ENCODE assay signal across 8 cellular contexts in genomic region chr19:46639356-46640061, GRCh38. TPM values are rescaled to one million over a fixed set of nuclear protein-coding genes. Genes with fewer than 3 reads are reported as not detected.
A peak's percentile ranks its signal among the peaks of the same experiment; 100 is the strongest.
DNase-seq lines count a peak whose midpoint lies in the region; ATAC-seq, FAIRE-seq and TF ChIP-seq lines count a peak whose summit lies in the region.

No MANE protein-coding gene starts in this region.

- peak; percentile 52 for ATAC-seq in GM12878

- no peaks in the 10 kb centered on the region; the same call in 2 of the 3 replicates for H3K9me3 ChIP-seq in GM12878 (replicated peaks; ENCODE audit: control insufficient read depth, insufficient read depth, low read length)
- H3K9me3 ChIP-seq in kidney (ENCODE audit: control insufficient read depth in 1 of 2, low read length in 2 of 2): no peaks in the 10 kb centered on the region

- CTCF ChIA-PET in GM12878 (lab: Yijun Ruan, JAX): interaction anchor here (1.0 to 1.6 kb wide), 2 partner anchors 20 to 201 kb away, joined by 3 to 6 read pairs; no protein-coding TSS in a partner anchor

- peak overlapping the region; percentile 61 for H3K4me3 ChIP-seq in GM12878
- peak overlapping the region in 1 of 2 donors; percentile 25 for H3K4me3 ChIP-seq in kidney (ENCODE audit: low read length in 2 of 2)

- FAIRE-seq in GM12878 (lab: Jason Lieb, UNC): no peak
- FAIRE-seq in kidney (lab: Jason Lieb, UNC): no peak

- 2% methylated on average over 40 of the region's 44 CpGs for whole genome bisulfite sequencing in GM12878 (ENCODE audit: insufficient coverage, insufficient replicate concordance, low lambda C conversion rate, missing lambda C conversion rate)

- H3K27me3 Mint-ChIP-seq in activated T-helper 2 cell treated with anti-CD3 and anti-CD28 coated beads, Interferon-gamma antibody, Interleukin-2, Interleukin-4, amounts not matched to agents 10 μg/mL and 5 μg/mL and 100 μg/mL, durations not matched to agents 14 hours and 24 hours and 36 hours (ENCODE audit: low read depth): peaks cover 12% of the 10 kb centered on the region

- SMC1A ChIA-PET in GM12878 (lab: Charles Lee; ENCODE audit: uncharacterized antibody, unreplicated experiment): no interaction called here

- RAD21 ChIA-PET in GM12878 (lab: Charles Lee; ENCODE audit: unreplicated experiment): interaction anchor here (0.8 to 1.0 kb wide), 3 partner anchors 9 to 77 kb away, joined by 3 to 5 read pairs (median 3); partner anchors contain the start of gene PRKD2

- TF ChIP-seq POLR2A in GM12878 (IDR thresholded peaks at IDR 0.05; ENCODE audit: low read depth, low read length): no peak

- H3K79me2 ChIP-seq in GM12878 (ENCODE audit: control insufficient read depth, insufficient read depth, low read length): no peaks in the 10 kb centered on the region

- H3K4me1 Mint-ChIP-seq in activated T-helper 2 cell treated with anti-CD3 and anti-CD28 coated beads, Interferon-gamma antibody, Interleukin-2, Interleukin-4, amounts not matched to agents 10 μg/mL and 5 μg/mL and 100 μg/mL, durations not matched to agents 14 hours and 24 hours and 36 hours (ENCODE audit: low read depth): peaks cover 6% of the 10 kb centered on the region

- no peak for TF ChIP-seq EP300 in GM12878 (IDR thresholded peaks at IDR 0.05; ENCODE audit: borderline replicate concordance in 1 of 2, control insufficient read depth in 1 of 2, low read depth in 2 of 2, low read length in 2 of 2)

- H3K4me3 Mint-ChIP-seq in activated T-helper 2 cell treated with anti-CD3 and anti-CD28 coated beads, Interferon-gamma antibody, Interleukin-2, Interleukin-4, amounts not matched to agents 10 μg/mL and 5 μg/mL and 100 μg/mL, durations not matched to agents 14 hours and 24 hours and 36 hours (ENCODE audit: low read depth): no peak overlapping the region

- no peak overlapping the region for H3K9ac ChIP-seq in GM12878 (ENCODE audit: control insufficient read depth, insufficient read depth, low read length)
- no peak overlapping the region for H3K9ac ChIP-seq in kidney (ENCODE audit: low read length in 2 of 2)

- intact Hi-C loops in GM12878 (cut with micrococcal nuclease; ENCODE audit: unreplicated experiment) (no loop called here), kidney (cut with DNase I) (no loop called here)
- intact Hi-C loops in activated T-helper 2 cell treated with anti-CD3 and anti-CD28 coated beads, Interferon-gamma antibody, Interleukin-2, Interleukin-4, amounts not matched to agents 10 μg/mL and 5 μg/mL and 100 μg/mL, durations not matched to agents 14 hours and 24 hours and 36 hours (cut with micrococcal nuclease): no loop called here

- peak overlapping the region; percentile 99 for H3K4me2 ChIP-seq in GM12878 (ENCODE audit: control insufficient read depth, insufficient read depth)

- H4K20me1 ChIP-seq in GM12878 (ENCODE audit: control insufficient read depth, insufficient read depth): no peaks in the 10 kb centered on the region

- H2AFZ ChIP-seq in GM12878 (ENCODE audit: control insufficient read depth, low read depth, low read length): peak overlapping the region; percentile 96

- peaks cover 0 to 3% of the 10 kb centered on the region in 2 experiments; a peak in 1 of 4 replicates for H3K27me3 ChIP-seq in GM12878 (replicated peaks in 1 of 2; ENCODE audit: control insufficient read depth in 2 of 2, insufficient read depth in 2 of 2, low read length in 1 of 2)

- peak; percentile 26 for DNase-seq in DMS79 treated with DMSO at 0.1 percent for 48 hours (lab: John Stamatoyannopoulos, UW)
- no peak for DNase-seq in DMS79 (lab: John Stamatoyannopoulos, UW)
- peak; percentile 68 for DNase-seq in M059J (ENCODE audit: low read depth)
- DNase-seq in GM12878 (ENCODE audit: low read depth, low spot score): no peak
- peak; percentile 92 for DNase-seq in kidney
- no peak for DNase-seq in HPDE6-E6E7 (ENCODE audit: extremely low spot score)
- no peak for DNase-seq in activated T-helper 2 cell treated with anti-CD3 and anti-CD28 coated beads, Interferon-gamma antibody, Interleukin-2, Interleukin-4, amounts not matched to agents 10 μg/mL and 5 μg/mL and 100 μg/mL, durations not matched to agents 14 hours and 24 hours and 36 hours (ENCODE audit: low spot score)

- no peak for TF ChIP-seq CTCF in GM12878 (IDR thresholded peaks at IDR 0.05 in 2 of 3, conservative IDR thresholded peaks at IDR 0.05 in 1 of 3; ENCODE audit: control insufficient read depth in 2 of 3, extremely low read depth in 1 of 3, insufficient read depth in 1 of 3, low read depth in 3 of 3, low read length in 3 of 3)
- peak; percentile 1 for TF ChIP-seq CTCF in kidney (IDR thresholded peaks at IDR 0.05; ENCODE audit: borderline replicate concordance, extremely low read depth, insufficient read depth)

- H3K9me3 Mint-ChIP-seq in activated T-helper 2 cell treated with anti-CD3 and anti-CD28 coated beads, Interferon-gamma antibody, Interleukin-2, Interleukin-4, amounts not matched to agents 10 μg/mL and 5 μg/mL and 100 μg/mL, durations not matched to agents 14 hours and 24 hours and 36 hours: no peaks in the 10 kb centered on the region

- H3K27ac ChIP-seq in GM12878 (ENCODE audit: control insufficient read depth, insufficient read depth) (no peak overlapping the region), kidney (ENCODE audit: low read depth in 2 of 2, low read length in 2 of 2) (peak overlapping the region; percentile 71 to 72), temporal lobe (ENCODE audit: low read depth, low read length) (peak overlapping the region; percentile 86)

- H3K36me3 ChIP-seq in GM12878 (ENCODE audit: control insufficient read depth in 2 of 2, insufficient read depth in 2 of 2, low read length in 1 of 2) (no peaks in the 10 kb centered on the region), kidney (ENCODE audit: control insufficient read depth in 1 of 2, insufficient read depth in 2 of 2, low read length in 2 of 2) (no peaks in the 10 kb centered on the region)

- no peak for TF ChIP-seq RAD21 in GM12878 (IDR thresholded peaks at IDR 0.05; ENCODE audit: insufficient read depth, low read depth, low read length)

- no peak overlapping the region for H3K27ac Mint-ChIP-seq in activated T-helper 2 cell treated with anti-CD3 and anti-CD28 coated beads, Interferon-gamma antibody, Interleukin-2, Interleukin-4, amounts not matched to agents 10 μg/mL and 5 μg/mL and 100 μg/mL, durations not matched to agents 14 hours and 24 hours and 36 hours

- H3K4me1 ChIP-seq in GM12878 (ENCODE audit: control insufficient read depth, insufficient read depth, low read length): peaks cover 20% of the 10 kb centered on the region
- H3K4me1 ChIP-seq in kidney (ENCODE audit: control insufficient read depth in 1 of 2, insufficient read depth in 1 of 2, low read depth in 1 of 2, low read length in 2 of 2): peaks cover 0 to 13% of the 10 kb centered on the region in 2 donors

- no peaks in the 10 kb centered on the region for H3K36me3 Mint-ChIP-seq in activated T-helper 2 cell treated with anti-CD3 and anti-CD28 coated beads, Interferon-gamma antibody, Interleukin-2, Interleukin-4, amounts not matched to agents 10 μg/mL and 5 μg/mL and 100 μg/mL, durations not matched to agents 14 hours and 24 hours and 36 hours (ENCODE audit: low read depth)

- no TSS peak for BruUV-seq in GM12878 (replicated peaks; lab: Mats Ljungman, UMichigan)

- POLR2A ChIA-PET in GM12878 (lab: Charles Lee): interaction anchor here (0.6 kb wide), 1 partner anchor 184 kb away, joined by 3 read pairs; no protein-coding TSS in a partner anchor

- in situ Hi-C loops in GM12878 (cut with MboI): no loop called here

RNA-seq across cellular contexts. Expression of gene GNG8, which starts 3.5 kb away (rescaled TPM):
- not detected in 2 replicates for total RNA-seq in M059J (2014; rRNA removed; shearing (Covaris generic))
- not detected in 2 replicates for total RNA-seq in GM12878 (2013; cell fraction: nucleolus; rRNA removed)
- not detected in 2 replicates for total RNA-seq in GM12878 (2014; rRNA removed)
- not detected in 2 replicates for total RNA-seq in GM12878 (2014; rRNA removed; fragmentation: Illumina TruSeq; extraction: Trizol)
- not detected in 2 replicates for total RNA-seq in GM12878 (2021)
- not detected for polyA plus RNA-seq in GM12878 (2011; ENCODE audit: low read depth)
- polyA plus RNA-seq in GM12878 (2011; rRNA removed): 1.2 TPM in 1 of 2 replicates, not detected in the other
- polyA plus RNA-seq in GM12878 (2011; cell fraction: cytosol; rRNA removed): not detected in 2 replicates
- polyA plus RNA-seq in GM12878 (2011; cell fraction: nucleus; rRNA removed): not detected in 2 replicates
- 10.6 TPM in 1 of 2 replicates, not detected in the other for polyA plus RNA-seq in GM12878 (2012)
- not detected in 2 replicates for polyA plus RNA-seq in GM12878 (2014; fragmentation: Illumina TruSeq; extraction: Trizol)
- 1 to 10 TPM; 4.1 to 6.6 TPM for polyA plus RNA-seq in GM12878 (2014; fragmentation: Nextera tagmentation; extraction: Ambion mirVana)
- polyA plus RNA-seq in GM12878 (2014; rRNA removed): not detected in 2 replicates
- 1 to 10 TPM in 1 of 2 experiments, not detected in 1; 1.3 TPM for polyA plus RNA-seq in GM12878 (2016; fragmentation: Nextera tagmentation; extraction: Ambion mirVana)
- polyA minus RNA-seq in GM12878 (2011; rRNA and poly(A)+ RNA removed): not detected in 2 replicates
- not detected in 2 replicates for polyA minus RNA-seq in GM12878 (2011; cell fraction: cytosol; rRNA and poly(A)+ RNA removed)
- not detected in 2 replicates for polyA minus RNA-seq in GM12878 (2011; cell fraction: nucleus; rRNA and poly(A)+ RNA removed)
- total RNA-seq in kidney: not detected
- not detected for polyA plus RNA-seq in kidney (ENCODE audit: insufficient read depth, low read depth, low replicate concordance)
- total RNA-seq in temporal lobe: not detected
- total RNA-seq in activated T-helper 2 cell treated with anti-CD3 and anti-CD28 coated beads, Interferon-gamma antibody, Interleukin-2, Interleukin-4, amounts not matched to agents 10 μg/mL and 5 μg/mL and 100 μg/mL, durations not matched to agents 14 hours and 24 hours and 36 hours: 21.4 and 29.1 TPM in 2 replicates

RNA-seq across cellular contexts. Expression of gene PTGIR, which starts 14.6 kb away (rescaled TPM):
- total RNA-seq in M059J (2014; rRNA removed; shearing (Covaris generic)): 0.17 TPM in 1 of 2 replicates, not detected in the other
- total RNA-seq in GM12878 (2013; cell fraction: nucleolus; rRNA removed): 66.6 and 83.6 TPM in 2 replicates
- 16.3 and 16.7 TPM in 2 replicates for total RNA-seq in GM12878 (2014; rRNA removed)
- total RNA-seq in GM12878 (2014; rRNA removed; fragmentation: Illumina TruSeq; extraction: Trizol): 5.4 and 6.5 TPM in 2 replicates
- 14.7 and 17.9 TPM in 2 replicates for total RNA-seq in GM12878 (2021)
- 3.2 TPM for polyA plus RNA-seq in GM12878 (2011; ENCODE audit: low read depth)
- polyA plus RNA-seq in GM12878 (2011; rRNA removed): 9.9 and 15.2 TPM in 2 replicates
- polyA plus RNA-seq in GM12878 (2011; cell fraction: cytosol; rRNA removed): 19.4 and 32.9 TPM in 2 replicates
- 48.5 and 57.6 TPM in 2 replicates for polyA plus RNA-seq in GM12878 (2011; cell fraction: nucleus; rRNA removed)
- polyA plus RNA-seq in GM12878 (2012): 7.5 and 9.5 TPM in 2 replicates
- polyA plus RNA-seq in GM12878 (2014; fragmentation: Illumina TruSeq; extraction: Trizol): 3.9 and 6.7 TPM in 2 replicates
- polyA plus RNA-seq in GM12878 (2014; fragmentation: Nextera tagmentation; extraction: Ambion mirVana): 1 to 10 TPM in 1 of 2 experiments, under 1 TPM in 1; 0.34 to 1.5 TPM
- 25.8 and 29.1 TPM in 2 replicates for polyA plus RNA-seq in GM12878 (2014; rRNA removed)
- polyA plus RNA-seq in GM12878 (2016; fragmentation: Nextera tagmentation; extraction: Ambion mirVana): 10 to 100 TPM in 1 of 2 experiments, 1 to 10 TPM in 1; 9.7 to 10.1 TPM
- 7.6 and 15.0 TPM in 2 replicates for polyA minus RNA-seq in GM12878 (2011; rRNA and poly(A)+ RNA removed)
- polyA minus RNA-seq in GM12878 (2011; cell fraction: cytosol; rRNA and poly(A)+ RNA removed): 3.5 and 5.6 TPM in 2 replicates
- polyA minus RNA-seq in GM12878 (2011; cell fraction: nucleus; rRNA and poly(A)+ RNA removed): 6.2 and 14.4 TPM in 2 replicates
- 10.1 TPM for total RNA-seq in kidney
- polyA plus RNA-seq in kidney (ENCODE audit: insufficient read depth, low read depth, low replicate concordance): 7.5 TPM
- total RNA-seq in temporal lobe: 0.25 TPM
- 214 and 218 TPM in 2 replicates for total RNA-seq in activated T-helper 2 cell treated with anti-CD3 and anti-CD28 coated beads, Interferon-gamma antibody, Interleukin-2, Interleukin-4, amounts not matched to agents 10 μg/mL and 5 μg/mL and 100 μg/mL, durations not matched to agents 14 hours and 24 hours and 36 hours

RNA-seq across cellular contexts. Expression of gene DACT3, which starts 21.5 kb away (rescaled TPM):
- total RNA-seq in M059J (2014; rRNA removed; shearing (Covaris generic)): 0.52 and 1.4 TPM in 2 replicates
- 5.6 and 5.9 TPM in 2 replicates for total RNA-seq in GM12878 (2013; cell fraction: nucleolus; rRNA removed)
- total RNA-seq in GM12878 (2014; rRNA removed) (0.27 and 0.62 TPM in 2 replicates), GM12878 (2014; rRNA removed; fragmentation: Illumina TruSeq; extraction: Trizol) (0.23 and 0.27 TPM in 2 replicates), GM12878 (2021) (0.64 and 0.74 TPM in 2 replicates), kidney (10.4 TPM), temporal lobe (14.5 TPM)
- 0.80 TPM for polyA plus RNA-seq in GM12878 (2011; ENCODE audit: low read depth)
- polyA plus RNA-seq in GM12878 (2011; rRNA removed) (2.4 and 2.5 TPM in 2 replicates), GM12878 (2014; fragmentation: Illumina TruSeq; extraction: Trizol) (0.35 and 0.76 TPM in 2 replicates), GM12878 (2014; fragmentation: Nextera tagmentation; extraction: Ambion mirVana) (under 1 TPM; 0.11 to 0.16 TPM), GM12878 (2014; rRNA removed) (0.46 and 0.47 TPM in 2 replicates), GM12878 (2016; fragmentation: Nextera tagmentation; extraction: Ambion mirVana) (under 1 TPM in 1 of 2 experiments, not detected in 1; 0.05 TPM), kidney (ENCODE audit: insufficient read depth, low read depth, low replicate concordance) (5.4 TPM)
- polyA plus RNA-seq in GM12878 (2011; cell fraction: cytosol; rRNA removed): 1.9 and 2.3 TPM in 2 replicates
- polyA plus RNA-seq in GM12878 (2011; cell fraction: nucleus; rRNA removed): 2.0 and 2.3 TPM in 2 replicates
- polyA plus RNA-seq in GM12878 (2012): 1.5 and 1.7 TPM in 2 replicates
- polyA minus RNA-seq in GM12878 (2011; rRNA and poly(A)+ RNA removed): 0.95 and 2.6 TPM in 2 replicates
- polyA minus RNA-seq in GM12878 (2011; cell fraction: cytosol; rRNA and poly(A)+ RNA removed): 1.1 and 1.6 TPM in 2 replicates
- 0.48 and 0.67 TPM in 2 replicates for polyA minus RNA-seq in GM12878 (2011; cell fraction: nucleus; rRNA and poly(A)+ RNA removed)
- total RNA-seq in activated T-helper 2 cell treated with anti-CD3 and anti-CD28 coated beads, Interferon-gamma antibody, Interleukin-2, Interleukin-4, amounts not matched to agents 10 μg/mL and 5 μg/mL and 100 μg/mL, durations not matched to agents 14 hours and 24 hours and 36 hours: 6.1 and 6.5 TPM in 2 replicates

RNA-seq across cellular contexts. Expression of gene CALM3, which starts 38.4 kb away (rescaled TPM):
- total RNA-seq in M059J (2014; rRNA removed; shearing (Covaris generic)): 197 and 314 TPM in 2 replicates
- total RNA-seq in GM12878 (2013; cell fraction: nucleolus; rRNA removed): 54.7 and 60.8 TPM in 2 replicates
- total RNA-seq in GM12878 (2014; rRNA removed): 177 and 178 TPM in 2 replicates
- total RNA-seq in GM12878 (2014; rRNA removed; fragmentation: Illumina TruSeq; extraction: Trizol): 197 and 205 TPM in 2 replicates
- total RNA-seq in GM12878 (2021): 371 and 375 TPM in 2 replicates
- polyA plus RNA-seq in GM12878 (2011; ENCODE audit: low read depth): 291 TPM
- 733 and 849 TPM in 2 replicates for polyA plus RNA-seq in GM12878 (2011; rRNA removed)
- polyA plus RNA-seq in GM12878 (2011; cell fraction: cytosol; rRNA removed): 498 and 585 TPM in 2 replicates
- polyA plus RNA-seq in GM12878 (2011; cell fraction: nucleus; rRNA removed): 422 and 445 TPM in 2 replicates
- polyA plus RNA-seq in GM12878 (2012): 373 and 454 TPM in 2 replicates
- polyA plus RNA-seq in GM12878 (2014; fragmentation: Illumina TruSeq; extraction: Trizol): 338 and 393 TPM in 2 replicates
- 100 to 1,000 TPM; 164 to 202 TPM for polyA plus RNA-seq in GM12878 (2014; fragmentation: Nextera tagmentation; extraction: Ambion mirVana)
- 346 and 407 TPM in 2 replicates for polyA plus RNA-seq in GM12878 (2014; rRNA removed)
- polyA plus RNA-seq in GM12878 (2016; fragmentation: Nextera tagmentation; extraction: Ambion mirVana): 100 to 1,000 TPM; 349 to 375 TPM
- 226 and 423 TPM in 2 replicates for polyA minus RNA-seq in GM12878 (2011; rRNA and poly(A)+ RNA removed)
- 89.3 and 102 TPM in 2 replicates for polyA minus RNA-seq in GM12878 (2011; cell fraction: cytosol; rRNA and poly(A)+ RNA removed)
- 49.6 and 52.8 TPM in 2 replicates for polyA minus RNA-seq in GM12878 (2011; cell fraction: nucleus; rRNA and poly(A)+ RNA removed)
- total RNA-seq in kidney: 217 TPM
- polyA plus RNA-seq in kidney (ENCODE audit: insufficient read depth, low read depth, low replicate concordance): 350 TPM
- total RNA-seq in temporal lobe: 257 TPM
- total RNA-seq in activated T-helper 2 cell treated with anti-CD3 and anti-CD28 coated beads, Interferon-gamma antibody, Interleukin-2, Interleukin-4, amounts not matched to agents 10 μg/mL and 5 μg/mL and 100 μg/mL, durations not matched to agents 14 hours and 24 hours and 36 hours: 537 and 553 TPM in 2 replicates

Comparison
In these comparisons a context has a peak if more than half of its experiments do, and no peak if none do; other contexts are left out.
1. DNase-seq: peak in DMS79 treated with DMSO at 0.1 percent for 48 hours (single experiment), M059J (single experiment) and kidney (single experiment); none in DMS79 (single experiment), GM12878 (single experiment), HPDE6-E6E7 (single experiment) and activated T-helper 2 cell treated with anti-CD3 and anti-CD28 coated beads, Interferon-gamma antibody, Interleukin-2, Interleukin-4, amounts not matched to agents 10 μg/mL and 5 μg/mL and 100 μg/mL, durations not matched to agents 14 hours and 24 hours and 36 hours (single experiment).